ENCODE assay signal across 9 cellular contexts in the genomic region with DNA sequence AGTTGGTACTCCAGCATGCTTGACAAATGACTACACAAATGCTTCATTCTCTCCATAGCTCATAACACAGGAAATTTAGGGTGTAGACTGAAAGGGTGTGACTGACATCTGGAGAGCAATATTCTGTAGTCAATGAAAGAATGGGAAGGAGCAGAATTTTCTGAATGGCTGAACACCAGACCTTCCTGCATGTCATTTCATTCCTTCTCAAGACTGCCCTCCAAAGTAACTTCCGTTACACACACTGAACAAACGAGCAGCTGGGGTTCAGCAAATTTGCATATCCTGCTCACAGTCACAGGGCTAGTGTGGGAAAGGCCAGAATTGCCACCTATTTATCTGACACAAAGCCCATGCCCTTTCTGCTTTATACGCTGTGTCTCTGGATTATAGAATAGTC.
DNase-seq lines count a peak whose midpoint lies in the region; ATAC-seq and TF ChIP-seq lines count a peak whose summit lies in the region.
"Had no signal": no experiment of that assay in that cellular context is flagged by ENCODE, and none has a peak within 500 bp of the region (broad histone marks: within the 10 kb centered on the region; RNA-seq: fewer than 3 reads in every experiment).

No MANE protein-coding gene starts in this region.

- DNase-seq in mucosa of descending colon (peak in 1 of 3 donors; percentile 11), HuH-7 (ENCODE audit: low spot score) (no peak), COLO829 (ENCODE audit: low spot score) (no peak), A172 (ENCODE audit: low spot score) (no peak), UCSD-AML1 (lab: John Stamatoyannopoulos, UW; ENCODE audit: unreplicated experiment) (no peak)
- DNase-seq: foreskin keratinocyte had no signal

- intact Hi-C loops in mucosa of descending colon (cut with DNase I, micrococcal nuclease), result no loop called here

- H3K9me3 ChIP-seq in mucosa of descending colon, result no peaks in the 10 kb centered on the region

- peak; percentile 100 for ATAC-seq in GM18870 (IDR thresholded peaks at IDR 0.05; ENCODE audit: unreplicated experiment)
- ATAC-seq in GM21723 (IDR thresholded peaks at IDR 0.05; ENCODE audit: unreplicated experiment), result peak; percentile 100
- ATAC-seq in HG03457 (IDR thresholded peaks at IDR 0.05; ENCODE audit: unreplicated experiment), result peak; percentile 98
- peak; percentile 67 for ATAC-seq in mucosa of descending colon
- ATAC-seq: foreskin keratinocyte had no signal

- no peaks in the 10 kb centered on the region for H3K4me1 ChIP-seq in mucosa of descending colon (ENCODE audit: low read depth)
- H3K4me1 ChIP-seq: foreskin keratinocyte had no signal

- no peak for TF ChIP-seq CTCF in mucosa of descending colon (IDR thresholded peaks at IDR 0.05)

- no peak overlapping the region for H3K4me3 ChIP-seq in mucosa of descending colon

- no peaks in the 10 kb centered on the region for H3K36me3 ChIP-seq in mucosa of descending colon (ENCODE audit: low read depth)
